8 cellular contexts compared by ENCODE assay signal in genomic region chr16:9033125-9033830, GRCh38. TPM values are rescaled to one million over a fixed set of nuclear protein-coding genes. Genes with fewer than 3 reads are reported as not detected.
DNase-seq lines count a peak whose midpoint lies in the region; ATAC-seq and TF ChIP-seq lines count a peak whose summit lies in the region.

No MANE protein-coding gene starts in this region.

- H3K9me3 ChIP-seq in MM.1S (replicated peaks; ENCODE audit: insufficient read depth, low read length) (no peaks in the 10 kb centered on the region), mammary epithelial cell (replicated peaks; ENCODE audit: insufficient read depth, low read length) (no peaks in the 10 kb centered on the region), lower lobe of right lung (no peaks in the 10 kb centered on the region)

- H3K4me2 ChIP-seq in MM.1S (ENCODE audit: low read depth, low read length) (no peak overlapping the region), mammary epithelial cell (ENCODE audit: insufficient read depth, low read depth, low read length) (no peak overlapping the region)

- H3K36me3 Mint-ChIP-seq in activated CD8-positive, alpha-beta memory T cell treated with anti-CD3 and anti-CD28 coated beads, Interleukin-2, amount 10 ng/mL, durations not matched to agents 7 days and 5 days = no peaks in the 10 kb centered on the region
- H3K36me3 Mint-ChIP-seq in activated CD4-positive, alpha-beta T cell treated with anti-CD3 and anti-CD28 coated beads, Interleukin-2, amount 10 ng/mL, durations not matched to agents 7 days and 5 days (ENCODE audit: low read depth) = peaks cover 2% of the 10 kb centered on the region

- no peaks in the 10 kb centered on the region for H4K20me1 ChIP-seq in MM.1S (ENCODE audit: insufficient read depth, low read length)
- H4K20me1 ChIP-seq in mammary epithelial cell (ENCODE audit: insufficient read depth, low read length) = no peaks in the 10 kb centered on the region

- CTCF ChIA-PET in mammary epithelial cell (lab: Charles Lee; ENCODE audit: low non-redundant PET) = interaction anchor here (0.7 to 0.8 kb wide), 2 partner anchors 24 to 35 kb away, joined by 4 to 9 read pairs; no protein-coding TSS in a partner anchor
- CTCF ChIA-PET in activated CD8-positive, alpha-beta memory T cell treated with anti-CD3 and anti-CD28 coated beads, Interleukin-2, amount 10 ng/mL, durations not matched to agents 7 days and 5 days (lab: Charles Lee) = interaction anchor here (0.6 to 1.6 kb wide), 2 partner anchors 25 to 60 kb away, joined by 3 to 5 read pairs; no protein-coding TSS in a partner anchor
- CTCF ChIA-PET in activated CD4-positive, alpha-beta T cell treated with anti-CD3 and anti-CD28 coated beads, Interleukin-2, amount 10 ng/mL, durations not matched to agents 7 days and 5 days (lab: Charles Lee) = interaction anchor here (0.6 to 1.7 kb wide), 5 partner anchors 8 to 172 kb away, joined by 3 to 7 read pairs (median 4); no protein-coding TSS in a partner anchor

- in situ Hi-C loops in mammary epithelial cell (cut with MboI; ENCODE audit: low sequenced_read_pairs in 2 of 2) = no loop called here

- TF ChIP-seq CTCF in MM.1S (IDR thresholded peaks at IDR 0.05; ENCODE audit: low read length) (peak; percentile 40), mammary epithelial cell (conservative IDR thresholded peaks at IDR 0.05 in 1 of 2, IDR thresholded peaks at IDR 0.05 in 1 of 2; ENCODE audit: extremely low read depth in 1 of 2, insufficient read depth in 1 of 2, low read depth in 1 of 2, low read length in 2 of 2) (peak; percentile 52 to 63), lower lobe of right lung (IDR thresholded peaks at IDR 0.05) (peak; percentile 45)

- peaks cover 4 to 7% of the 10 kb centered on the region in 2 donors for H3K9me3 Mint-ChIP-seq in stimulated activated naive CD8-positive, alpha-beta T cell treated with anti-CD3 and anti-CD28 coated beads, Interleukin-15, amount 100 ng/mL, for 72 hours
- no peaks in the 10 kb centered on the region for H3K9me3 Mint-ChIP-seq in activated CD8-positive, alpha-beta memory T cell treated with anti-CD3 and anti-CD28 coated beads, Interleukin-2, amount 10 ng/mL, durations not matched to agents 7 days and 5 days (ENCODE audit: low read depth)
- peaks cover 2% of the 10 kb centered on the region for H3K9me3 Mint-ChIP-seq in activated CD4-positive, alpha-beta T cell treated with anti-CD3 and anti-CD28 coated beads, Interleukin-2, amount 10 ng/mL, durations not matched to agents 7 days and 5 days

- no peak overlapping the region for H3K27ac Mint-ChIP-seq in stimulated activated naive CD8-positive, alpha-beta T cell treated with anti-CD3 and anti-CD28 coated beads, Interleukin-15, amount 100 ng/mL, for 72 hours
- H3K27ac Mint-ChIP-seq in activated CD8-positive, alpha-beta memory T cell treated with anti-CD3 and anti-CD28 coated beads, Interleukin-2, amount 10 ng/mL, durations not matched to agents 7 days and 5 days = no peak overlapping the region
- H3K27ac Mint-ChIP-seq in activated CD4-positive, alpha-beta T cell treated with anti-CD3 and anti-CD28 coated beads, Interleukin-2, amount 10 ng/mL, durations not matched to agents 7 days and 5 days = no peak overlapping the region

- H3F3A ChIP-seq in MM.1S (ENCODE audit: insufficient read depth, low read length) = no peaks in the 10 kb centered on the region

- no peak overlapping the region for H3K4me3 Mint-ChIP-seq in stimulated activated naive CD8-positive, alpha-beta T cell treated with anti-CD3 and anti-CD28 coated beads, Interleukin-15, amount 100 ng/mL, for 72 hours
- no peak overlapping the region for H3K4me3 Mint-ChIP-seq in activated CD8-positive, alpha-beta memory T cell treated with anti-CD3 and anti-CD28 coated beads, Interleukin-2, amount 10 ng/mL, durations not matched to agents 7 days and 5 days
- no peak overlapping the region for H3K4me3 Mint-ChIP-seq in activated CD4-positive, alpha-beta T cell treated with anti-CD3 and anti-CD28 coated beads, Interleukin-2, amount 10 ng/mL, durations not matched to agents 7 days and 5 days

- BruUV-seq in mammary epithelial cell (replicated peaks; lab: Mats Ljungman, UMichigan) = no TSS peak

- intact Hi-C loops in mammary epithelial cell (cut with micrococcal nuclease) (no loop called here), lower lobe of right lung (cut with DNase I) (no loop called here)

- peak; percentile 49 to 75 for DNase-seq in NCI-H446 (lab: John Stamatoyannopoulos, UW)
- no peak for DNase-seq in NCI-H446 treated with DMSO at 0.1 percent for 48 hours (lab: John Stamatoyannopoulos, UW)
- no peak for DNase-seq in MM.1S
- DNase-seq in mammary epithelial cell = peak; percentile 37
- no peak for DNase-seq in lower lobe of right lung
- DNase-seq in stimulated activated naive CD8-positive, alpha-beta T cell treated with anti-CD3 and anti-CD28 coated beads, Interleukin-15, amount 100 ng/mL, for 72 hours = no peak
- no peak for DNase-seq in activated CD8-positive, alpha-beta memory T cell treated with anti-CD3 and anti-CD28 coated beads, Interleukin-2, amount 10 ng/mL, durations not matched to agents 7 days and 5 days
- no peak for DNase-seq in activated CD4-positive, alpha-beta T cell treated with anti-CD3 and anti-CD28 coated beads, Interleukin-2, amount 10 ng/mL, durations not matched to agents 7 days and 5 days

- whole genome bisulfite sequencing in mammary epithelial cell (ENCODE audit: low coverage, missing lambda C conversion rate) = 85% methylated on average over 9 of the region's 11 CpGs

- peaks cover 8% of the 10 kb centered on the region for H3K27me3 Mint-ChIP-seq in stimulated activated naive CD8-positive, alpha-beta T cell treated with anti-CD3 and anti-CD28 coated beads, Interleukin-15, amount 100 ng/mL, for 72 hours
- H3K27me3 Mint-ChIP-seq in activated CD8-positive, alpha-beta memory T cell treated with anti-CD3 and anti-CD28 coated beads, Interleukin-2, amount 10 ng/mL, durations not matched to agents 7 days and 5 days = no peaks in the 10 kb centered on the region
- H3K27me3 Mint-ChIP-seq in activated CD4-positive, alpha-beta T cell treated with anti-CD3 and anti-CD28 coated beads, Interleukin-2, amount 10 ng/mL, durations not matched to agents 7 days and 5 days = peaks cover 2% of the 10 kb centered on the region

- H3K79me2 ChIP-seq in MM.1S (ENCODE audit: low read length) = no peaks in the 10 kb centered on the region
- no peaks in the 10 kb centered on the region for H3K79me2 ChIP-seq in mammary epithelial cell (ENCODE audit: insufficient read depth, low read length)

- POLR2A ChIA-PET in activated CD4-positive, alpha-beta T cell treated with anti-CD3 and anti-CD28 coated beads, Interleukin-2, amount 10 ng/mL, durations not matched to agents 7 days and 5 days (lab: Charles Lee) = no interaction called here

- H3K9me2 ChIP-seq in MM.1S (replicated peaks; ENCODE audit: insufficient read depth, low read length) = no peaks in the 10 kb centered on the region

- H3K27ac ChIP-seq in MM.1S (ENCODE audit: low read length) (no peak overlapping the region), mammary epithelial cell (ENCODE audit: insufficient read depth, low read depth, low read length) (no peak overlapping the region), lower lobe of right lung (no peak overlapping the region)

- no peaks in the 10 kb centered on the region for H3K27me3 ChIP-seq in MM.1S (replicated peaks; ENCODE audit: insufficient read depth, low read length)
- no peaks in the 10 kb centered on the region for H3K27me3 ChIP-seq in mammary epithelial cell (ENCODE audit: insufficient read depth, low read length)
- H3K27me3 ChIP-seq in lower lobe of right lung (ENCODE audit: low read depth) = no peaks in the 10 kb centered on the region

- no peak for ATAC-seq in lower lobe of right lung
- ATAC-seq in stimulated activated naive CD8-positive, alpha-beta T cell treated with anti-CD3 and anti-CD28 coated beads, Interleukin-15, amount 100 ng/mL, for 72 hours = no peak
- no peak for ATAC-seq in activated CD8-positive, alpha-beta memory T cell treated with anti-CD3 and anti-CD28 coated beads, Interleukin-2, amount 10 ng/mL, durations not matched to agents 7 days and 5 days

- H3K36me3 ChIP-seq in MM.1S (replicated peaks; ENCODE audit: insufficient read depth, low read length) = no peaks in the 10 kb centered on the region
- no peaks in the 10 kb centered on the region for H3K36me3 ChIP-seq in mammary epithelial cell (ENCODE audit: insufficient read depth, low read length)
- H3K36me3 ChIP-seq in lower lobe of right lung = no peaks in the 10 kb centered on the region

- H2AFZ ChIP-seq in MM.1S (ENCODE audit: low read length) = no peak overlapping the region
- H2AFZ ChIP-seq in mammary epithelial cell (ENCODE audit: low read depth, low read length) = no peak overlapping the region

- H3K4me1 ChIP-seq in MM.1S (ENCODE audit: low read length) (no peaks in the 10 kb centered on the region), mammary epithelial cell (ENCODE audit: insufficient read depth, low read length) (no peaks in the 10 kb centered on the region), lower lobe of right lung (no peaks in the 10 kb centered on the region)

- H3K4me3 ChIP-seq in MM.1S (ENCODE audit: low read length) (no peak overlapping the region), mammary epithelial cell (replicated peaks in 1 of 3; ENCODE audit: insufficient read depth in 1 of 3, low read depth in 2 of 3, low read length in 3 of 3) (no peak overlapping the region), lower lobe of right lung (no peak overlapping the region)

- H3K4me1 Mint-ChIP-seq in stimulated activated naive CD8-positive, alpha-beta T cell treated with anti-CD3 and anti-CD28 coated beads, Interleukin-15, amount 100 ng/mL, for 72 hours = no peaks in the 10 kb centered on the region
- no peaks in the 10 kb centered on the region for H3K4me1 Mint-ChIP-seq in activated CD8-positive, alpha-beta memory T cell treated with anti-CD3 and anti-CD28 coated beads, Interleukin-2, amount 10 ng/mL, durations not matched to agents 7 days and 5 days
- no peaks in the 10 kb centered on the region for H3K4me1 Mint-ChIP-seq in activated CD4-positive, alpha-beta T cell treated with anti-CD3 and anti-CD28 coated beads, Interleukin-2, amount 10 ng/mL, durations not matched to agents 7 days and 5 days

- no peak overlapping the region for H3K9ac ChIP-seq in MM.1S (ENCODE audit: low read length)
- H3K9ac ChIP-seq in mammary epithelial cell (ENCODE audit: insufficient read depth, low read length) = no peak overlapping the region

- dilution Hi-C loops in mammary epithelial cell (cut with HindIII; ENCODE audit: low sequenced_read_pairs) = no loop called here

RNA-seq across cellular contexts. Expression of gene HAPSTR1, which starts 58.2 kb away (rescaled TPM):
- total RNA-seq in mammary epithelial cell (100 to 1,000 TPM in 1 of 2 donors, 10 to 100 TPM in 1; 92.6 to 124 TPM), lower lobe of right lung (53.1 TPM)
- polyA plus RNA-seq in mammary epithelial cell = 21.6 TPM
- 84.4 TPM for polyA minus RNA-seq in mammary epithelial cell
- total RNA-seq in activated CD8-positive, alpha-beta memory T cell treated with anti-CD3 and anti-CD28 coated beads, Interleukin-2, amount 10 ng/mL, durations not matched to agents 7 days and 5 days = 10 to 100 TPM; 52.3 to 63.8 TPM
- total RNA-seq in activated CD4-positive, alpha-beta T cell treated with anti-CD3 and anti-CD28 coated beads, Interleukin-2, amount 10 ng/mL, durations not matched to agents 7 days and 5 days = 10 to 100 TPM; 55.0 to 55.6 TPM

Comparison
In these comparisons a context has a peak if more than half of its experiments do, and no peak if none do; other contexts are left out.
1. DNase-seq: peak in NCI-H446 (2 of 2) and mammary epithelial cell (single experiment); none in NCI-H446 treated with DMSO at 0.1 percent for 48 hours (single experiment), MM.1S (single experiment), lower lobe of right lung (single experiment), stimulated activated naive CD8-positive, alpha-beta T cell treated with anti-CD3 and anti-CD28 coated beads, Interleukin-15, amount 100 ng/mL, for 72 hours (0 of 2), activated CD8-positive, alpha-beta memory T cell treated with anti-CD3 and anti-CD28 coated beads, Interleukin-2, amount 10 ng/mL, durations not matched to agents 7 days and 5 days (single experiment) and activated CD4-positive, alpha-beta T cell treated with anti-CD3 and anti-CD28 coated beads, Interleukin-2, amount 10 ng/mL, durations not matched to agents 7 days and 5 days (single experiment).
2. Peak in every context shown above with its lines, with median percentiles within 50 percentile points of each other: CTCF ChIP-seq.